6 cellular contexts compared by ENCODE assay signal in genomic region chr19:1206733-1207301, GRCh38. TPM values are rescaled to one million over a fixed set of nuclear protein-coding genes. Genes with fewer than 3 reads are reported as not detected.
DNase-seq lines count a peak whose midpoint lies in the region.

No MANE protein-coding gene starts in this region.

- peak overlapping the region; percentile 93 for H3K4me2 ChIP-seq in neuronal stem cell (ENCODE audit: insufficient read depth, low read length, poor library complexity, severe bottlenecking)

- H2BK15ac ChIP-seq in neuronal stem cell (ENCODE audit: low read length), result no peak overlapping the region

- no peak overlapping the region for H3K4ac ChIP-seq in neuronal stem cell (ENCODE audit: low read length)

- peak overlapping the region; percentile 63 for H3K14ac ChIP-seq in neuronal stem cell (ENCODE audit: low read length)

- peak overlapping the region; percentile 58 for H2AK5ac ChIP-seq in neuronal stem cell (ENCODE audit: low read depth, low read length)

- no peak overlapping the region for H2BK12ac ChIP-seq in neuronal stem cell (ENCODE audit: low read length)

- no peak overlapping the region for H4K91ac ChIP-seq in neuronal stem cell (ENCODE audit: low read depth, low read length, poor library complexity)

- peak overlapping the region; percentile 72 for H4K8ac ChIP-seq in neuronal stem cell (ENCODE audit: low read depth, low read length)

- no peak overlapping the region for H2AFZ ChIP-seq in neuronal stem cell (ENCODE audit: low read length)

- peaks cover 7 to 42% of the 10 kb centered on the region in 2 donors for H3K36me3 ChIP-seq in neuronal stem cell (replicated peaks in 1 of 2; ENCODE audit: control insufficient read depth in 2 of 2, insufficient read depth in 2 of 2, low read length in 2 of 2)

- no CpG with 5 or more reads among the region's 32 CpGs for WGBS in neuronal stem cell (ENCODE audit: extremely low coverage in 2 of 2, insufficient read length in 2 of 2, insufficient replicate concordance in 1 of 2), 2 donors

- peaks cover 13 to 18% of the 10 kb centered on the region in 2 donors for H3K4me1 ChIP-seq in neuronal stem cell (ENCODE audit: control insufficient read depth in 2 of 2, insufficient read depth in 1 of 2, low read depth in 1 of 2, low read length in 2 of 2)

- peak overlapping the region; percentile 11 for H2BK5ac ChIP-seq in neuronal stem cell (ENCODE audit: low read length)

- H3K27ac ChIP-seq in neuronal stem cell (replicated peaks; ENCODE audit: low read length), result no peak overlapping the region

- H3K9me3 ChIP-seq in neuronal stem cell (replicated peaks in 1 of 2; ENCODE audit: control insufficient read depth in 2 of 2, insufficient read depth in 1 of 2, low read depth in 1 of 2, low read length in 2 of 2), result no peaks in the 10 kb centered on the region

- H3K79me1 ChIP-seq in neuronal stem cell (ENCODE audit: low read depth, low read length), result peaks cover 34% of the 10 kb centered on the region

- H3K9ac ChIP-seq in neuronal stem cell (ENCODE audit: low read depth, low read length, poor library complexity), result peak overlapping the region; percentile 97

- H3K23ac ChIP-seq in neuronal stem cell (ENCODE audit: low read depth, low read length, poor library complexity), result peak overlapping the region; percentile 87

- no peaks in the 10 kb centered on the region for H3K27me3 ChIP-seq in neuronal stem cell (ENCODE audit: control insufficient read depth in 3 of 3, insufficient read depth in 3 of 3, low read depth in 1 of 3, low read length in 3 of 3)

- DNase-seq in NCI-H1417 (lab: John Stamatoyannopoulos, UW) (peak in 2 of 3 experiments; percentile 55 to 63), NCI-H1417 treated with DMSO at 0.1 percent for 48 hours (lab: John Stamatoyannopoulos, UW) (no peak), neuronal stem cell (ENCODE audit: low spot score) (no peak), OCI-M2 (lab: John Stamatoyannopoulos, UW; ENCODE audit: unreplicated experiment) (no peak), NCI-H345 (lab: John Stamatoyannopoulos, UW) (no peak)
- peak; percentile 22 for DNase-seq in central memory CD4-positive, alpha-beta T cell

- H3K18ac ChIP-seq in neuronal stem cell (ENCODE audit: low read length), result peak overlapping the region; percentile 8

- H3K4me3 ChIP-seq in neuronal stem cell (ENCODE audit: low read length in 2 of 2), result peak overlapping the region; percentile 66 to 98

- H2BK120ac ChIP-seq in neuronal stem cell (ENCODE audit: low read depth, low read length), result peak overlapping the region; percentile 52

RNA-seq across cellular contexts. Expression of gene STK11, which starts 1.2 kb away (rescaled TPM):
- polyA plus RNA-seq in neuronal stem cell (2013, experiment 1 of 2), result 35.0 TPM
- polyA plus RNA-seq in neuronal stem cell (2013, experiment 2 of 2), result 34.0 TPM

RNA-seq across cellular contexts. Expression of gene CBARP, which starts 31.0 kb away (rescaled TPM):
- 14.0 TPM for polyA plus RNA-seq in neuronal stem cell (2013, experiment 1 of 2)
- polyA plus RNA-seq in neuronal stem cell (2013, experiment 2 of 2), result 12.8 TPM

RNA-seq across cellular contexts. Expression of gene SBNO2, which starts 32.7 kb away (rescaled TPM):
- polyA plus RNA-seq in neuronal stem cell (2013, experiment 1 of 2), result 13.3 TPM
- 13.9 TPM for polyA plus RNA-seq in neuronal stem cell (2013, experiment 2 of 2)

RNA-seq across cellular contexts. Expression of gene ATP5F1D, which starts 34.7 kb away (rescaled TPM):
- 106 TPM for polyA plus RNA-seq in neuronal stem cell (2013, experiment 1 of 2)
- 101 TPM for polyA plus RNA-seq in neuronal stem cell (2013, experiment 2 of 2)

RNA-seq across cellular contexts. Expression of gene MIDN, which starts 41.6 kb away (rescaled TPM):
- 98.3 TPM for polyA plus RNA-seq in neuronal stem cell (2013, experiment 1 of 2)
- 99.9 TPM for polyA plus RNA-seq in neuronal stem cell (2013, experiment 2 of 2)

Comparison
In these comparisons a context has a peak if more than half of its experiments do, and no peak if none do; other contexts are left out.
1. DNase-seq: peak in NCI-H1417 (2 of 3) and central memory CD4-positive, alpha-beta T cell (single experiment); none in NCI-H1417 treated with DMSO at 0.1 percent for 48 hours (single experiment), neuronal stem cell (single experiment), OCI-M2 (single experiment) and NCI-H345 (single experiment).